Comparison of ENCODE assay signal across 17 cellular contexts in genomic region chr17:78765821-78766220, GRCh38. TPM values are rescaled to one million over a fixed set of nuclear protein-coding genes. Genes with fewer than 3 reads are reported as not detected.
DNase-seq lines count a peak whose midpoint lies in the region; ATAC-seq and TF ChIP-seq lines count a peak whose summit lies in the region.
"Had no signal": no experiment of that assay in that cellular context is flagged by ENCODE, and none has a peak within 500 bp of the region (broad histone marks: within the 10 kb centered on the region; RNA-seq: fewer than 3 reads in every experiment).

No MANE protein-coding gene starts in this region.

- no peaks in the 10 kb centered on the region for H3K9me3 Mint-ChIP-seq in CD4-positive, CD25-positive, alpha-beta regulatory T cell
- no peaks in the 10 kb centered on the region for H3K9me3 Mint-ChIP-seq in activated T-helper 1 cell treated with anti-CD3 and anti-CD28 coated beads, Interleukin-12 subunit alpha, Interleukin-12 subunit beta, Interleukin-2, Interleukin-4 antibody, amounts not matched to agents 30 ng/mL and 10 ng/mL and 1 ng/mL, durations not matched to agents 14 hours and 24 hours and 36 hours
- H3K9me3 Mint-ChIP-seq: dendritic cell treated with granulocyte-macrophage colony-stimulating factor and Interleukin-4, amounts not matched to agents 40 ng/mL and 50 ng/mL, for 4 days had no signal

- H3K79me1 ChIP-seq in trophoblast cell (ENCODE audit: low read length) = peaks cover 2% of the 10 kb centered on the region

- no peak overlapping the region for H2BK5ac ChIP-seq in trophoblast cell (ENCODE audit: low read depth, low read length, poor library complexity)

- no peaks in the 10 kb centered on the region for H3K27me3 Mint-ChIP-seq in CD4-positive, CD25-positive, alpha-beta regulatory T cell
- H3K27me3 Mint-ChIP-seq in activated T-helper 1 cell treated with anti-CD3 and anti-CD28 coated beads, Interleukin-12 subunit alpha, Interleukin-12 subunit beta, Interleukin-2, Interleukin-4 antibody, amounts not matched to agents 30 ng/mL and 10 ng/mL and 1 ng/mL, durations not matched to agents 14 hours and 24 hours and 36 hours (ENCODE audit: insufficient read depth) = no peaks in the 10 kb centered on the region
- H3K27me3 Mint-ChIP-seq: activated CD8-positive, alpha-beta memory T cell treated with anti-CD3 and anti-CD28 coated beads, Interleukin-2, amount 10 ng/mL, durations not matched to agents 7 days and 5 days; brain; dendritic cell treated with granulocyte-macrophage colony-stimulating factor and Interleukin-4, amounts not matched to agents 40 ng/mL and 50 ng/mL, for 4 days had no signal

- H3K79me2 ChIP-seq in mammary epithelial cell (ENCODE audit: insufficient read depth, low read length) = peaks cover 86% of the 10 kb centered on the region
- H3K79me2 ChIP-seq in trophoblast cell (ENCODE audit: control insufficient read depth, insufficient read depth, low read length, poor library complexity) = no peaks in the 10 kb centered on the region

- H3K27me3 ChIP-seq in CD4-positive, CD25-positive, alpha-beta regulatory T cell (ENCODE audit: control insufficient read depth, insufficient read depth, low read length) = no peaks in the 10 kb centered on the region
- H3K27me3 ChIP-seq in mammary epithelial cell (ENCODE audit: insufficient read depth, low read length) (no peaks in the 10 kb centered on the region), trophoblast cell (ENCODE audit: insufficient read depth, low read length) (no peaks in the 10 kb centered on the region)
- H3K27me3 ChIP-seq: uterus had no signal

- peaks cover 9% of the 10 kb centered on the region for H3K36me3 Mint-ChIP-seq in CD4-positive, CD25-positive, alpha-beta regulatory T cell
- H3K36me3 Mint-ChIP-seq in activated T-helper 1 cell treated with anti-CD3 and anti-CD28 coated beads, Interleukin-12 subunit alpha, Interleukin-12 subunit beta, Interleukin-2, Interleukin-4 antibody, amounts not matched to agents 30 ng/mL and 10 ng/mL and 1 ng/mL, durations not matched to agents 14 hours and 24 hours and 36 hours (ENCODE audit: low read depth) = peaks cover 13% of the 10 kb centered on the region

- intact Hi-C loops in mammary epithelial cell (cut with micrococcal nuclease) = no loop called here
- intact Hi-C loops in activated T-helper 1 cell treated with anti-CD3 and anti-CD28 coated beads, Interleukin-12 subunit alpha, Interleukin-12 subunit beta, Interleukin-2, Interleukin-4 antibody, amounts not matched to agents 30 ng/mL and 10 ng/mL and 1 ng/mL, durations not matched to agents 14 hours and 24 hours and 36 hours (cut with micrococcal nuclease) = no loop called here

- peaks cover 99% of the 10 kb centered on the region for H3K4me1 ChIP-seq in CD4-positive, CD25-positive, alpha-beta regulatory T cell (ENCODE audit: control insufficient read depth, insufficient read depth, low read length, poor library complexity, severe bottlenecking)
- H3K4me1 ChIP-seq in mammary epithelial cell (ENCODE audit: insufficient read depth, low read length) (peaks cover 15% of the 10 kb centered on the region), trophoblast cell (ENCODE audit: control insufficient read depth in 1 of 2, insufficient read depth in 2 of 2, low read length in 2 of 2) (peaks cover 10 to 13% of the 10 kb centered on the region in 2 experiments)
- H3K4me1 ChIP-seq: uterus had no signal

- H3K23ac ChIP-seq in trophoblast cell (ENCODE audit: low read length) = no peak overlapping the region

- no TSS peak for BruUV-seq in mammary epithelial cell (replicated peaks; lab: Mats Ljungman, UMichigan)

- no peak for ATAC-seq in CD4-positive, CD25-positive, alpha-beta regulatory T cell (ENCODE audit: low read depth in 2 of 2)
- ATAC-seq: activated CD8-positive, alpha-beta memory T cell treated with anti-CD3 and anti-CD28 coated beads, Interleukin-2, amount 10 ng/mL, durations not matched to agents 7 days and 5 days; sciatic nerve had no signal

- no peak overlapping the region for H4K8ac ChIP-seq in trophoblast cell (ENCODE audit: low read depth, low read length)

- H3K18ac ChIP-seq in trophoblast cell (ENCODE audit: low read length) = no peak overlapping the region

- H4K91ac ChIP-seq in trophoblast cell (ENCODE audit: low read depth, low read length) = no peak overlapping the region

- H4K20me1 ChIP-seq in mammary epithelial cell (ENCODE audit: insufficient read depth, low read length) = no peaks in the 10 kb centered on the region

- in situ Hi-C loops in mammary epithelial cell (cut with MboI; ENCODE audit: low sequenced_read_pairs in 2 of 2) = no loop called here

- peak overlapping the region; percentile 41 for H3K4me2 ChIP-seq in mammary epithelial cell (ENCODE audit: insufficient read depth, low read depth, low read length)
- no peak overlapping the region for H3K4me2 ChIP-seq in trophoblast cell (ENCODE audit: low read length)

- no peak overlapping the region for H2AK5ac ChIP-seq in trophoblast cell (ENCODE audit: low read length)

- H3K14ac ChIP-seq in trophoblast cell (ENCODE audit: low read length) = no peak overlapping the region

- H3K27ac ChIP-seq in CD4-positive, CD25-positive, alpha-beta regulatory T cell (ENCODE audit: insufficient read depth, low read length, poor library complexity, severe bottlenecking) = peak overlapping the region; percentile 56
- H3K27ac ChIP-seq in mammary epithelial cell (ENCODE audit: insufficient read depth, low read depth, low read length) (peak overlapping the region; percentile 46), trophoblast cell (ENCODE audit: low read depth, low read length) (peak overlapping the region; percentile 32)
- H3K27ac ChIP-seq: uterus had no signal

- dilution Hi-C loops in mammary epithelial cell (cut with HindIII; ENCODE audit: low sequenced_read_pairs) = no loop called here

- peaks cover 8% of the 10 kb centered on the region for H3K36me3 ChIP-seq in CD4-positive, CD25-positive, alpha-beta regulatory T cell (ENCODE audit: control insufficient read depth, insufficient read depth, low read length)
- H3K36me3 ChIP-seq in mammary epithelial cell (ENCODE audit: insufficient read depth, low read length) (no peaks in the 10 kb centered on the region), trophoblast cell (ENCODE audit: control insufficient read depth in 1 of 2, insufficient read depth in 2 of 2, low read length in 2 of 2) (no peaks in the 10 kb centered on the region)
- H3K36me3 ChIP-seq: uterus had no signal

- CTCF ChIA-PET in mammary epithelial cell (lab: Charles Lee; ENCODE audit: low non-redundant PET) = no interaction called here

- peak overlapping the region in 3 of 4 donors; percentile 58 to 80 (median 60) for H3K4me3 Mint-ChIP-seq in CD4-positive, CD25-positive, alpha-beta regulatory T cell
- no peak overlapping the region for H3K4me3 Mint-ChIP-seq in activated T-helper 1 cell treated with anti-CD3 and anti-CD28 coated beads, Interleukin-12 subunit alpha, Interleukin-12 subunit beta, Interleukin-2, Interleukin-4 antibody, amounts not matched to agents 30 ng/mL and 10 ng/mL and 1 ng/mL, durations not matched to agents 14 hours and 24 hours and 36 hours
- H3K4me3 Mint-ChIP-seq: activated CD8-positive, alpha-beta memory T cell treated with anti-CD3 and anti-CD28 coated beads, Interleukin-2, amount 10 ng/mL, durations not matched to agents 7 days and 5 days; brain; dendritic cell treated with granulocyte-macrophage colony-stimulating factor and Interleukin-4, amounts not matched to agents 40 ng/mL and 50 ng/mL, for 4 days had no signal

- H3K4ac ChIP-seq in trophoblast cell (ENCODE audit: low read depth, low read length) = no peak overlapping the region

- H3K4me3 ChIP-seq in CD4-positive, CD25-positive, alpha-beta regulatory T cell (ENCODE audit: low read depth, low read length) = peak overlapping the region; percentile 64
- no peak overlapping the region for H3K4me3 ChIP-seq in mammary epithelial cell (replicated peaks in 1 of 3; ENCODE audit: insufficient read depth in 1 of 3, low read depth in 2 of 3, low read length in 3 of 3)
- H3K4me3 ChIP-seq in trophoblast cell (ENCODE audit: low read depth, low read length) = no peak overlapping the region
- H3K4me3 ChIP-seq: uterus had no signal

- no peak overlapping the region for H2BK12ac ChIP-seq in trophoblast cell (ENCODE audit: low read length)

- no peak for DNase-seq in CD4-positive, CD25-positive, alpha-beta regulatory T cell
- DNase-seq in ELF-1 (ENCODE audit: low read depth, low spot score) (peak; percentile 23), mammary epithelial cell (no peak), trophoblast cell (no peak), cortex of kidney (lab: John Stamatoyannopoulos, UW) (no peak), NCI-H1105 (lab: John Stamatoyannopoulos, UW) (no peak)
- DNase-seq in activated T-helper 1 cell treated with anti-CD3 and anti-CD28 coated beads, Interleukin-12 subunit alpha, Interleukin-12 subunit beta, Interleukin-2, Interleukin-4 antibody, amounts not matched to agents 30 ng/mL and 10 ng/mL and 1 ng/mL, durations not matched to agents 14 hours and 24 hours and 36 hours (ENCODE audit: low spot score) = no peak
- DNase-seq: activated CD8-positive, alpha-beta memory T cell treated with anti-CD3 and anti-CD28 coated beads, Interleukin-2, amount 10 ng/mL, durations not matched to agents 7 days and 5 days; activated gamma-delta T cell; erythroblast; NCI-H1436; NCI-H2171 treated with DMSO at 0.1 percent for 48 hours; SIG-M5; uterus had no signal

- no peak for TF ChIP-seq CTCF in mammary epithelial cell (conservative IDR thresholded peaks at IDR 0.05 in 1 of 2, IDR thresholded peaks at IDR 0.05 in 1 of 2; ENCODE audit: extremely low read depth in 1 of 2, insufficient read depth in 1 of 2, low read depth in 1 of 2, low read length in 2 of 2)

- H3K9ac ChIP-seq in mammary epithelial cell (ENCODE audit: insufficient read depth, low read length) (no peak overlapping the region), trophoblast cell (ENCODE audit: low read length) (no peak overlapping the region)

- peaks cover 21 to 47% (median 31%) of the 10 kb centered on the region in 4 donors for H3K4me1 Mint-ChIP-seq in CD4-positive, CD25-positive, alpha-beta regulatory T cell
- H3K4me1 Mint-ChIP-seq in activated T-helper 1 cell treated with anti-CD3 and anti-CD28 coated beads, Interleukin-12 subunit alpha, Interleukin-12 subunit beta, Interleukin-2, Interleukin-4 antibody, amounts not matched to agents 30 ng/mL and 10 ng/mL and 1 ng/mL, durations not matched to agents 14 hours and 24 hours and 36 hours (ENCODE audit: low read depth) = peaks cover 28% of the 10 kb centered on the region

- H3K27ac Mint-ChIP-seq in CD4-positive, CD25-positive, alpha-beta regulatory T cell = peak overlapping the region in 2 of 3 donors; percentile 59 to 95
- no peak overlapping the region for H3K27ac Mint-ChIP-seq in activated T-helper 1 cell treated with anti-CD3 and anti-CD28 coated beads, Interleukin-12 subunit alpha, Interleukin-12 subunit beta, Interleukin-2, Interleukin-4 antibody, amounts not matched to agents 30 ng/mL and 10 ng/mL and 1 ng/mL, durations not matched to agents 14 hours and 24 hours and 36 hours
- H3K27ac Mint-ChIP-seq: activated CD8-positive, alpha-beta memory T cell treated with anti-CD3 and anti-CD28 coated beads, Interleukin-2, amount 10 ng/mL, durations not matched to agents 7 days and 5 days; brain; dendritic cell treated with granulocyte-macrophage colony-stimulating factor and Interleukin-4, amounts not matched to agents 40 ng/mL and 50 ng/mL, for 4 days had no signal

- H3K9me3 ChIP-seq in CD4-positive, CD25-positive, alpha-beta regulatory T cell (ENCODE audit: control insufficient read depth in 2 of 2, low read length in 2 of 2) = no peaks in the 10 kb centered on the region
- no peaks in the 10 kb centered on the region for H3K9me3 ChIP-seq in mammary epithelial cell (replicated peaks; ENCODE audit: insufficient read depth, low read length)
- no peaks in the 10 kb centered on the region for H3K9me3 ChIP-seq in trophoblast cell (ENCODE audit: insufficient read depth, low read depth, low read length)
- H3K9me3 ChIP-seq: uterus had no signal

- H4K12ac ChIP-seq in trophoblast cell (ENCODE audit: low read depth, low read length) = no peak overlapping the region

- H2AFZ ChIP-seq in mammary epithelial cell (ENCODE audit: low read depth, low read length) = no peak overlapping the region
- H2AFZ ChIP-seq in trophoblast cell (ENCODE audit: insufficient read depth, low read length, poor library complexity) = no peak overlapping the region

- WGBS in mammary epithelial cell (ENCODE audit: low coverage, missing lambda C conversion rate) = 45% methylated on average over 1 of the region's 3 CpGs
- no CpG with 5 or more reads among the region's 3 CpGs for WGBS in trophoblast cell (ENCODE audit: extremely low coverage, insufficient coverage, insufficient read length)

- no peak overlapping the region for H2BK120ac ChIP-seq in trophoblast cell (ENCODE audit: insufficient read depth, low read length, poor library complexity)

RNA-seq across cellular contexts. Expression of gene CYTH1, which starts 16.3 kb away (rescaled TPM):
- 487 TPM for total RNA-seq in CD4-positive, CD25-positive, alpha-beta regulatory T cell
- 100 to 1,000 TPM; 202 to 214 (median 206) TPM for polyA plus RNA-seq in CD4-positive, CD25-positive, alpha-beta regulatory T cell
- 10 to 100 TPM; 25.8 to 35.7 TPM for total RNA-seq in mammary epithelial cell
- polyA plus RNA-seq in mammary epithelial cell = 18.2 TPM
- 10.1 TPM for polyA minus RNA-seq in mammary epithelial cell
- polyA plus RNA-seq in trophoblast cell (2013) = 16.7 and 17.1 TPM in 2 replicates
- 147 TPM in 2 replicates for total RNA-seq in activated T-helper 1 cell treated with anti-CD3 and anti-CD28 coated beads, Interleukin-12 subunit alpha, Interleukin-12 subunit beta, Interleukin-2, Interleukin-4 antibody, amounts not matched to agents 30 ng/mL and 10 ng/mL and 1 ng/mL, durations not matched to agents 14 hours and 24 hours and 36 hours
